ENCODE assay signal across 26 cellular contexts in genomic region chr1:48234086-48234485, GRCh38. TPM values are rescaled to one million over a fixed set of nuclear protein-coding genes. Genes with fewer than 3 reads are reported as not detected.
"Had no signal": no experiment of that assay in that cellular context is flagged by ENCODE, and none has a peak within 500 bp of the region (broad histone marks: within the 10 kb centered on the region; RNA-seq: fewer than 3 reads in every experiment).

No MANE protein-coding gene starts in this region.

- H3K4me3 Mint-ChIP-seq: endodermal cell, naive B cell, nephron had no signal

- ATAC-seq: left lung, lower lobe of right lung, psoas muscle had no signal

- H3K36me3 ChIP-seq: heart left ventricle, left lung, lower lobe of right lung, sigmoid colon, stomach, thoracic aorta, transverse colon had no signal

- H3K9me3 ChIP-seq: heart left ventricle, left lung, lower lobe of right lung, psoas muscle, sigmoid colon, stomach, thoracic aorta, transverse colon had no signal

- H3K4me1 Mint-ChIP-seq: nephron had no signal

- H3K36me3 Mint-ChIP-seq: naive B cell had no signal

- H3K9me3 Mint-ChIP-seq: endodermal cell, naive B cell, nephron had no signal

- DNase-seq: effector CD4-positive, alpha-beta T cell; endodermal cell; heart left ventricle; hippocampal formation; kidney glomerular epithelial cell; left lung; lower lobe of right lung; mesenchymal stem cell; naive B cell; psoas muscle; retina; sigmoid colon; stimulated activated CD4-positive, alpha-beta T cell treated with anti-CD3 and anti-CD28 coated beads, Interleukin-2, amount 100 ng/mL, for 24 hours; stimulated activated CD4-positive, alpha-beta T cell treated with anti-CD3 and anti-CD28 coated beads, Interleukin-4, amount 100 ng/mL, for 4 hours; stimulated activated naive CD4-positive, alpha-beta T cell; stomach; substantia nigra; transverse colon had no signal

- H3K4me3 ChIP-seq: coronary artery, heart left ventricle, left lung, lower lobe of right lung, psoas muscle, sigmoid colon, skin epidermis, stomach, thoracic aorta, transverse colon had no signal

- H3K27me3 ChIP-seq: heart left ventricle, left lung, sigmoid colon, stomach, transverse colon had no signal

- H3K27ac Mint-ChIP-seq: endodermal cell, nephron had no signal

- H3K27ac ChIP-seq: coronary artery, heart left ventricle, left lung, lower lobe of right lung, psoas muscle, sigmoid colon, skin epidermis, stomach, thoracic aorta, transverse colon had no signal

- FAIRE-seq: frontal cortex had no signal

- H3K4me1 ChIP-seq: lower lobe of right lung, psoas muscle, sigmoid colon, stomach, transverse colon had no signal

RNA-seq across cellular contexts. Expression of gene SLC5A9, which starts 11.6 kb away (rescaled TPM):
- total RNA-seq: chondrocyte, fibroblast of lung, frontal cortex, glomerular endothelial cell, psoas muscle, sigmoid colon, thoracic aorta had no signal
